21 cellular contexts compared by ENCODE assay signal in genomic region chr5:3142261-3143027, GRCh38.
"Had no signal": no experiment of that assay in that cellular context is flagged by ENCODE, and none has a peak within 500 bp of the region (broad histone marks: within the 10 kb centered on the region; RNA-seq: fewer than 3 reads in every experiment).

No MANE protein-coding gene starts in this region.

- H3K27ac Mint-ChIP-seq: endodermal cell; nephron progenitor cell; stimulated activated naive B cell treated with anti-CD40 and anti-IgM and Interleukin-4, amounts not matched to agents 10 μg/mL and 1 μg/mL and 100 μg/mL, for 72 hours; stimulated activated naive CD8-positive, alpha-beta T cell treated with anti-CD3 and anti-CD28 coated beads, Interleukin-15, amount 100 ng/mL, for 72 hours had no signal

- H3K4me3 ChIP-seq: heart left ventricle, right atrium auricular region, sigmoid colon, skin epidermis, tibial nerve, upper lobe of right lung, vagina had no signal

- DNase-seq: effector CD4-positive, alpha-beta T cell; endodermal cell; erythroblast; heart left ventricle; hypothalamus; kidney glomerular epithelial cell; mesendoderm; naive B cell; nephron progenitor cell; sigmoid colon; stimulated activated CD4-positive, alpha-beta T cell treated with anti-CD3 and anti-CD28 coated beads, Interleukin-2, amount 100 ng/mL, for 24 hours; stimulated activated CD4-positive, alpha-beta T cell treated with anti-CD3 and anti-CD28 coated beads, Interleukin-4, amount 100 ng/mL, for 4 hours; stimulated activated naive B cell treated with anti-CD40 and anti-IgM and Interleukin-4, amounts not matched to agents 10 μg/mL and 1 μg/mL and 100 μg/mL, for 72 hours; stimulated activated naive CD8-positive, alpha-beta T cell treated with anti-CD3 and anti-CD28 coated beads, Interleukin-15, amount 100 ng/mL, for 72 hours; testis; upper lobe of right lung had no signal

- ATAC-seq: heart left ventricle; stimulated activated naive B cell treated with anti-CD40 and anti-IgM and Interleukin-4, amounts not matched to agents 10 μg/mL and 1 μg/mL and 100 μg/mL, for 72 hours; stimulated activated naive CD8-positive, alpha-beta T cell treated with anti-CD3 and anti-CD28 coated beads, Interleukin-15, amount 100 ng/mL, for 72 hours; upper lobe of right lung had no signal

- H3K4me3 Mint-ChIP-seq: endodermal cell; naive B cell; nephron progenitor cell; stimulated activated naive B cell treated with anti-CD40 and anti-IgM and Interleukin-4, amounts not matched to agents 10 μg/mL and 1 μg/mL and 100 μg/mL, for 72 hours; stimulated activated naive CD8-positive, alpha-beta T cell treated with anti-CD3 and anti-CD28 coated beads, Interleukin-15, amount 100 ng/mL, for 72 hours had no signal

- H3K27me3 Mint-ChIP-seq: naive B cell; stimulated activated naive B cell treated with anti-CD40 and anti-IgM and Interleukin-4, amounts not matched to agents 10 μg/mL and 1 μg/mL and 100 μg/mL, for 72 hours; stimulated activated naive CD8-positive, alpha-beta T cell treated with anti-CD3 and anti-CD28 coated beads, Interleukin-15, amount 100 ng/mL, for 72 hours had no signal

- H3K4me1 Mint-ChIP-seq: endodermal cell; naive B cell; stimulated activated naive B cell treated with anti-CD40 and anti-IgM and Interleukin-4, amounts not matched to agents 10 μg/mL and 1 μg/mL and 100 μg/mL, for 72 hours; stimulated activated naive CD8-positive, alpha-beta T cell treated with anti-CD3 and anti-CD28 coated beads, Interleukin-15, amount 100 ng/mL, for 72 hours had no signal

- H3K36me3 Mint-ChIP-seq: naive B cell; stimulated activated naive B cell treated with anti-CD40 and anti-IgM and Interleukin-4, amounts not matched to agents 10 μg/mL and 1 μg/mL and 100 μg/mL, for 72 hours had no signal

- H3K27me3 ChIP-seq: heart left ventricle, neutrophil, right atrium auricular region, sigmoid colon, testis, tibial nerve, upper lobe of right lung, vagina had no signal

- H3K4me1 ChIP-seq: heart left ventricle, right atrium auricular region, sigmoid colon, testis, tibial nerve, upper lobe of right lung, vagina had no signal

- H3K9me3 Mint-ChIP-seq: endodermal cell had no signal

- H3K36me3 ChIP-seq: heart left ventricle, neutrophil, right atrium auricular region, sigmoid colon, tibial nerve, upper lobe of right lung, vagina had no signal

- H3K27ac ChIP-seq: heart left ventricle, neutrophil, right atrium auricular region, sigmoid colon, skin epidermis, testis, tibial nerve, upper lobe of right lung, vagina had no signal

- H3K9me3 ChIP-seq: heart left ventricle, neutrophil, right atrium auricular region, sigmoid colon, testis, tibial nerve, upper lobe of right lung, vagina had no signal
